In the genomic region with DNA sequence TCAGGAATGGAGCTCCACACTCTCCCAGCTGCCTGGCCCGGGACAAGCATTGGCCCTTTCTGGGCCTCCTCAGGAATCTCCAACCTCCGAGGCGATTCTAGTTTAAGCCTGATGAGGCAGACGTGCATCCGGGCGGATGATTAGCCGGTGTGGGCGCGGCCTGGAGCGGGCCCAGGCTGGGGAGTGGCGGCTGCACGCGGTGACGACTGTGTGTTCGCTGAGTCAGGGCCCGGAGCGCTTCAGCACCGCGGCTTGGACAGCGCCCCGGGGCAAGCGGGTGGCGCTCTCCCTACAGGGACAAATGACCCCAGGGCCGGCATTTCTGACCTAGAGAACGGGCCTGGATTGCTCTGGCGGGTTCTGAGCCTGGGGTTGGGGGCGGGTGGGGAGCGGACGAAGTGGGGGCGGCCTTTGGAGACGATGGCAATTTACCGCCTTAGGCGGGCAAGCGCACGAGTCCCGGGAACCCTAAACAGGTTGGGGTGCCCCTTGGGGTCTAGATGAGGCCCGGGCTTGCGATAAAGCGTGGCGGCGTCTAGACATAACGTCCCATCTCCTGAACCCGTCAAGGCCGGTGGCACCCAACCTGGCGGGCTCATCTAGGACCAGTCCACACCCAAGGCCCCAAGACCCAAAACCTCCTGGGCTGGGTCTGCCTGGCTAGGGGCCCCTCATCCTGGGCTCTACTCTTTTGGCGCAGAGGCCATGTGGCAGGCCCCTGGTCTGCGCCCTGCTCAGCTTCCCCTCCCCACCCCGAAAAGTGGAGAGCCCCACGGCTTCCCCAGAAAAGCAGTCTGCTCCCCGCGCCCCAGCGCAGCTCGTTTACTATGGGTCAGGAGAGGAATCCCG, we compare ENCODE assay signal across 8 cellular contexts. TPM values are rescaled to one million over a fixed set of nuclear protein-coding genes. Genes with fewer than 3 reads are reported as not detected.
DNase-seq lines count a peak whose midpoint lies in the region; ATAC-seq and TF ChIP-seq lines count a peak whose summit lies in the region.

No MANE protein-coding gene starts in this region.

- H3K9me3 ChIP-seq in vagina = no peaks in the 10 kb centered on the region

- no peak overlapping the region for H3K4me3 ChIP-seq in GM06990 (replicated peaks; ENCODE audit: low read depth, low read length)
- H3K4me3 ChIP-seq in retinal pigment epithelial cell (ENCODE audit: low read length) = no peak overlapping the region
- no peak overlapping the region for H3K4me3 ChIP-seq in vagina

- DNase-seq in GM06990 (ENCODE audit: extremely low read depth, insufficient read length) = peak; percentile 48
- peak; percentile 22 for DNase-seq in NCI-H146 (lab: John Stamatoyannopoulos, UW)
- peak; percentile 72 to 80 for DNase-seq in activated T-cell treated with anti-CD3 and anti-CD28 coated beads, Interleukin-2, amount 50 U/mL, for 48 hours
- DNase-seq in left cardiac atrium = peak; percentile 59
- DNase-seq in retinal pigment epithelial cell (ENCODE audit: low read depth) = peak; percentile 29
- no peak for DNase-seq in vagina (ENCODE audit: extremely low spot score in 2 of 2)
- DNase-seq in NAMALWA (ENCODE audit: low spot score) = no peak

- intact Hi-C loops in left cardiac atrium (cut with DNase I) (loop anchor here in 1 of 2 donors (10.0 kb wide), 1 partner anchor 479 kb away; a partner anchor contains a TSS), vagina (cut with DNase I) (no loop called here)

- no peak overlapping the region for H3K27ac ChIP-seq in vagina

- TF ChIP-seq CTCF in GM06990 (IDR thresholded peaks at IDR 0.05; ENCODE audit: insufficient read depth, low read length, poor library complexity, severe bottlenecking) (no peak), retinal pigment epithelial cell (conservative IDR thresholded peaks at IDR 0.05; ENCODE audit: low read depth, low read length) (peak; percentile 2), vagina (IDR thresholded peaks at IDR 0.05) (no peak)

- H3K36me3 ChIP-seq in GM06990 (ENCODE audit: control insufficient read depth, insufficient read depth, low read length) (no peaks in the 10 kb centered on the region), vagina (no peaks in the 10 kb centered on the region)

- no peak for TF ChIP-seq POLR2A in vagina (IDR thresholded peaks at IDR 0.05)

- H3K4me1 ChIP-seq in vagina = peaks cover 7% of the 10 kb centered on the region

- peak; percentile 94 to 96 for ATAC-seq in left cardiac atrium
- ATAC-seq in GM19328 (IDR thresholded peaks at IDR 0.05; ENCODE audit: unreplicated experiment) = no peak

- H3K27me3 ChIP-seq in GM06990 (replicated peaks; ENCODE audit: control insufficient read depth, insufficient read depth, low read length) (peaks cover 5% of the 10 kb centered on the region), vagina (no peaks in the 10 kb centered on the region)

RNA-seq across cellular contexts. Expression of a gene that starts 22.3 kb away (rescaled TPM):
- 10 to 100 TPM; 15.7 to 20.5 TPM for total RNA-seq in left cardiac atrium
- total RNA-seq in vagina = 13.5 TPM

Comparison
In these comparisons a context has a peak if more than half of its experiments do, and no peak if none do; other contexts are left out.
1. DNase-seq: peak in GM06990 (single experiment), NCI-H146 (single experiment), activated T-cell treated with anti-CD3 and anti-CD28 coated beads, Interleukin-2, amount 50 U/mL, for 48 hours (2 of 2), left cardiac atrium (single experiment) and retinal pigment epithelial cell (single experiment); none in vagina (0 of 2) and NAMALWA (single experiment).